ENCODE assay signal across 1 cellular context in the genomic region with DNA sequence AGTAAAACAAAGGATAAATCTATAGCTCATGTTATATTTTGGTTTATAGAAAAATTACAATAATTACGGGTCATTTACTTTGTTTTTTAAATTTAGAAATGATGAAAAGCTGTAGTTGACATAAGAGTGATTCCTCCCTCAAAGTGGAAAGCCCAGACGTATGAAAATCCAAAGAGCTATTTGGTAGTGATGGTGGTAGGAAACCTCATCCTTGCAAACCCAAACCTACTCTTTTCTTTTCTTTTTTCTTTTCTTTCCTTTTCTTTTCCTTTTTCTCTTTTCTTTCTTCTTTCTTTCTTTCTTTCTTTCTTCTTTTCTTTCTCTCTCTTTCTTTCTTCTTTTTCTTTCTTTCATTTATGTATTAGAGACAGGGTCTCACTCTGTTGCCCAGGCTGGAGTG.
TF ChIP-seq lines count a peak whose summit lies in the region.

No MANE protein-coding gene starts in this region.

TF ChIP-seq in SK-N-SH, 30 proteins besides CTCF, POLR2A, EP300 and RAD21 (continued from another document):
- TF ChIP-seq, protein P1, sequence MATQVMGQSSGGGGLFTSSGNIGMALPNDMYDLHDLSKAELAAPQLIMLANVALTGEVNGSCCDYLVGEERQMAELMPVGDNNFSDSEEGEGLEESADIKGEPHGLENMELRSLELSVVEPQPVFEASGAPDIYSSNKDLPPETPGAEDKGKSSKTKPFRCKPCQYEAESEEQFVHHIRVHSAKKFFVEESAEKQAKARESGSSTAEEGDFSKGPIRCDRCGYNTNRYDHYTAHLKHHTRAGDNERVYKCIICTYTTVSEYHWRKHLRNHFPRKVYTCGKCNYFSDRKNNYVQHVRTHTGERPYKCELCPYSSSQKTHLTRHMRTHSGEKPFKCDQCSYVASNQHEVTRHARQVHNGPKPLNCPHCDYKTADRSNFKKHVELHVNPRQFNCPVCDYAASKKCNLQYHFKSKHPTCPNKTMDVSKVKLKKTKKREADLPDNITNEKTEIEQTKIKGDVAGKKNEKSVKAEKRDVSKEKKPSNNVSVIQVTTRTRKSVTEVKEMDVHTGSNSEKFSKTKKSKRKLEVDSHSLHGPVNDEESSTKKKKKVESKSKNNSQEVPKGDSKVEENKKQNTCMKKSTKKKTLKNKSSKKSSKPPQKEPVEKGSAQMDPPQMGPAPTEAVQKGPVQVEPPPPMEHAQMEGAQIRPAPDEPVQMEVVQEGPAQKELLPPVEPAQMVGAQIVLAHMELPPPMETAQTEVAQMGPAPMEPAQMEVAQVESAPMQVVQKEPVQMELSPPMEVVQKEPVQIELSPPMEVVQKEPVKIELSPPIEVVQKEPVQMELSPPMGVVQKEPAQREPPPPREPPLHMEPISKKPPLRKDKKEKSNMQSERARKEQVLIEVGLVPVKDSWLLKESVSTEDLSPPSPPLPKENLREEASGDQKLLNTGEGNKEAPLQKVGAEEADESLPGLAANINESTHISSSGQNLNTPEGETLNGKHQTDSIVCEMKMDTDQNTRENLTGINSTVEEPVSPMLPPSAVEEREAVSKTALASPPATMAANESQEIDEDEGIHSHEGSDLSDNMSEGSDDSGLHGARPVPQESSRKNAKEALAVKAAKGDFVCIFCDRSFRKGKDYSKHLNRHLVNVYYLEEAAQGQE (IDR thresholded peaks at IDR 0.05; ENCODE audit: low read depth, low read length): no peak
- TF ChIP-seq, protein P2, sequence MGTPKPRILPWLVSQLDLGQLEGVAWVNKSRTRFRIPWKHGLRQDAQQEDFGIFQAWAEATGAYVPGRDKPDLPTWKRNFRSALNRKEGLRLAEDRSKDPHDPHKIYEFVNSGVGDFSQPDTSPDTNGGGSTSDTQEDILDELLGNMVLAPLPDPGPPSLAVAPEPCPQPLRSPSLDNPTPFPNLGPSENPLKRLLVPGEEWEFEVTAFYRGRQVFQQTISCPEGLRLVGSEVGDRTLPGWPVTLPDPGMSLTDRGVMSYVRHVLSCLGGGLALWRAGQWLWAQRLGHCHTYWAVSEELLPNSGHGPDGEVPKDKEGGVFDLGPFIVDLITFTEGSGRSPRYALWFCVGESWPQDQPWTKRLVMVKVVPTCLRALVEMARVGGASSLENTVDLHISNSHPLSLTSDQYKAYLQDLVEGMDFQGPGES (IDR thresholded peaks at IDR 0.05; ENCODE audit: low read depth, low read length): no peak
- TF ChIP-seq FOSL2 (IDR thresholded peaks at IDR 0.05; ENCODE audit: borderline replicate concordance, low read depth): no peak
- no peak for TF ChIP-seq RFX5 (IDR thresholded peaks at IDR 0.05; ENCODE audit: low read length)
- no peak for TF ChIP-seq MEF2A (IDR thresholded peaks at IDR 0.05; ENCODE audit: borderline replicate concordance, low read depth)
- no peak for TF ChIP-seq TAF1 (IDR thresholded peaks at IDR 0.05; ENCODE audit: borderline replicate concordance, low read depth, low read length)
- TF ChIP-seq CHD2 (IDR thresholded peaks at IDR 0.05; ENCODE audit: low read length, partially characterized antibody): no peak
- TF ChIP-seq GABPA (IDR thresholded peaks at IDR 0.05; ENCODE audit: low read depth): no peak
- no peak for TF ChIP-seq EZH2phosphoT487 (IDR thresholded peaks at IDR 0.05; ENCODE audit: borderline replicate concordance, low read depth)
- TF ChIP-seq FOXM1 (IDR thresholded peaks at IDR 0.05; ENCODE audit: low read depth): no peak
- TF ChIP-seq POLR2AphosphoS5 (IDR thresholded peaks at IDR 0.05; ENCODE audit: low read depth, low read length): no peak
- no peak for TF ChIP-seq NRF1 (IDR thresholded peaks at IDR 0.05; ENCODE audit: low read depth, low read length)
- TF ChIP-seq JUND (IDR thresholded peaks at IDR 0.05): no peak
- TF ChIP-seq YY1 (IDR thresholded peaks at IDR 0.05; ENCODE audit: low read depth): no peak
- TF ChIP-seq, protein P3, sequence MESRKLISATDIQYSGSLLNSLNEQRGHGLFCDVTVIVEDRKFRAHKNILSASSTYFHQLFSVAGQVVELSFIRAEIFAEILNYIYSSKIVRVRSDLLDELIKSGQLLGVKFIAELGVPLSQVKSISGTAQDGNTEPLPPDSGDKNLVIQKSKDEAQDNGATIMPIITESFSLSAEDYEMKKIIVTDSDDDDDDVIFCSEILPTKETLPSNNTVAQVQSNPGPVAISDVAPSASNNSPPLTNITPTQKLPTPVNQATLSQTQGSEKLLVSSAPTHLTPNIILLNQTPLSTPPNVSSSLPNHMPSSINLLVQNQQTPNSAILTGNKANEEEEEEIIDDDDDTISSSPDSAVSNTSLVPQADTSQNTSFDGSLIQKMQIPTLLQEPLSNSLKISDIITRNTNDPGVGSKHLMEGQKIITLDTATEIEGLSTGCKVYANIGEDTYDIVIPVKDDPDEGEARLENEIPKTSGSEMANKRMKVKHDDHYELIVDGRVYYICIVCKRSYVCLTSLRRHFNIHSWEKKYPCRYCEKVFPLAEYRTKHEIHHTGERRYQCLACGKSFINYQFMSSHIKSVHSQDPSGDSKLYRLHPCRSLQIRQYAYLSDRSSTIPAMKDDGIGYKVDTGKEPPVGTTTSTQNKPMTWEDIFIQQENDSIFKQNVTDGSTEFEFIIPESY (IDR thresholded peaks at IDR 0.05; ENCODE audit: borderline replicate concordance, low read depth): no peak
- TF ChIP-seq, protein P4, sequence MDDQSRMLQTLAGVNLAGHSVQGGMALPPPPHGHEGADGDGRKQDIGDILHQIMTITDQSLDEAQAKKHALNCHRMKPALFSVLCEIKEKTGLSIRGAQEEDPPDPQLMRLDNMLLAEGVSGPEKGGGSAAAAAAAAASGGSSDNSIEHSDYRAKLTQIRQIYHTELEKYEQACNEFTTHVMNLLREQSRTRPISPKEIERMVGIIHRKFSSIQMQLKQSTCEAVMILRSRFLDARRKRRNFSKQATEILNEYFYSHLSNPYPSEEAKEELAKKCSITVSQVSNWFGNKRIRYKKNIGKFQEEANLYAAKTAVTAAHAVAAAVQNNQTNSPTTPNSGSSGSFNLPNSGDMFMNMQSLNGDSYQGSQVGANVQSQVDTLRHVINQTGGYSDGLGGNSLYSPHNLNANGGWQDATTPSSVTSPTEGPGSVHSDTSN (IDR thresholded peaks at IDR 0.05): no peak
- TF ChIP-seq, protein P5, sequence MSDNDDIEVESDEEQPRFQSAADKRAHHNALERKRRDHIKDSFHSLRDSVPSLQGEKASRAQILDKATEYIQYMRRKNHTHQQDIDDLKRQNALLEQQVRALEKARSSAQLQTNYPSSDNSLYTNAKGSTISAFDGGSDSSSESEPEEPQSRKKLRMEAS (IDR thresholded peaks at IDR 0.05; ENCODE audit: low read depth): no peak
- TF ChIP-seq RCOR1 (IDR thresholded peaks at IDR 0.05; ENCODE audit: low read length): no peak
TF ChIP-seq in SK-N-SH: peak in this region for 0.
